Comparison of ENCODE assay signal across 8 cellular contexts in the genomic region with DNA sequence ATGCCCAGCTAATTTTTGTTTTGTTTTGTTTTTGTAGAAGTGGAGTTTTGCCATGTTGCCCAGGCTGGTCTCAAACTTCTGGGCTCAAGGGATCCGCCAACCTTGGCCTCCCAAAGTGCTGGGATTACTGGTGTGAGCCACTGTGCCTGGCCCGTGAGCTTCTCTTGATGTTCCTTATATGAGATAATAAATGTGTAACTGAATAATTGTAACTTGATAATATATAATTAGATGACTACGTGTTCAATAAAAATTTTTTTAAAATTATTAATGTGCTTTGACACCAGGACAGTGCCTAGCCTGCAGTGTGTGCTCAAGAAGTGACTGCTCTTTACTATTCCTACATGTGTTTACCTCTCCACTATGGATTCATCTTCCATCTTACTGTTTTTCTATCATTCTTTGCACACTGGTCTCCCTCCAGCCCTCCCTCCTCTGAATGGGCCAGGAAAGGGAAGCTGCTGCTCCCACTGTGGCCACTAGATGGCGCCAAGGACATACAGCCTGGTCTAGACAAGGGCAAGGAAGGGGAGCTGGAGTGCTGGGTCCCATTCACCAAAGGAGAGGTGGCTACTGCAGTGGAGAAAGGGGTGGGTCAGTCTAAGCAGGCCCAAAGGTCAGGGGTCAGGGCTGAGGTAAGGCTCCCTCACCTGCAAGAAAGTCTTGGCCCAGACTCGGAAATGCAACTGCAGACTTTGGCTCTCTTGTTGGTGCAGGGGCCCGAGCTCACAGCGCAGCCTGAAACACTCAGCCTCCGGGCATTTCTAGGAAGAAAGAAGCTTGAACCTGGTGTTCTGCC. TPM values are rescaled to one million over a fixed set of nuclear protein-coding genes. Genes with fewer than 3 reads are reported as not detected.
DNase-seq lines count a peak whose midpoint lies in the region; ATAC-seq and TF ChIP-seq lines count a peak whose summit lies in the region.

No MANE protein-coding gene starts in this region.

- peak; percentile 74 for ATAC-seq in GM19025 (IDR thresholded peaks at IDR 0.05; ENCODE audit: low read depth, unreplicated experiment)
- ATAC-seq in naive thymus-derived CD8-positive, alpha-beta T cell: peak; percentile 94 to 99
- ATAC-seq in stimulated activated effector memory CD8-positive, alpha-beta T cell treated with anti-CD3 and anti-CD28 coated beads, Interleukin-12 subunit alpha, Interleukin-12 subunit beta, amount 100 ng/mL, for 72 hours: peak; percentile 81

- H3K27me3 Mint-ChIP-seq in naive thymus-derived CD8-positive, alpha-beta T cell: no peaks in the 10 kb centered on the region

- POLR2A ChIA-PET in naive thymus-derived CD8-positive, alpha-beta T cell (lab: Charles Lee): interaction anchor here (1.0 to 5.3 kb wide), 8 partner anchors 9 to 98 kb away, joined by 4 to 99 read pairs (median 5); a partner anchor contains a TSS

- no peak overlapping the region for H3K4me3 Mint-ChIP-seq in naive thymus-derived CD8-positive, alpha-beta T cell
- H3K4me3 Mint-ChIP-seq in stimulated activated effector memory CD8-positive, alpha-beta T cell treated with anti-CD3 and anti-CD28 coated beads, Interleukin-12 subunit alpha, Interleukin-12 subunit beta, amount 100 ng/mL, for 72 hours: no peak overlapping the region

- H3K27ac Mint-ChIP-seq in naive thymus-derived CD8-positive, alpha-beta T cell: peak overlapping the region in 8 of 10 donors; percentile 0 to 74 (median 36)
- H3K27ac Mint-ChIP-seq in stimulated activated effector memory CD8-positive, alpha-beta T cell treated with anti-CD3 and anti-CD28 coated beads, Interleukin-12 subunit alpha, Interleukin-12 subunit beta, amount 100 ng/mL, for 72 hours: peak overlapping the region; percentile 49

- no peaks in the 10 kb centered on the region for H3K9me3 Mint-ChIP-seq in naive thymus-derived CD8-positive, alpha-beta T cell
- H3K9me3 Mint-ChIP-seq in stimulated activated effector memory CD8-positive, alpha-beta T cell treated with anti-CD3 and anti-CD28 coated beads, Interleukin-12 subunit alpha, Interleukin-12 subunit beta, amount 100 ng/mL, for 72 hours: no peaks in the 10 kb centered on the region

- DNase-seq in AG08396 (ENCODE audit: low spot score) (peak; percentile 89), HT1080 (ENCODE audit: low read depth) (peak; percentile 80), OCI-M1 (lab: John Stamatoyannopoulos, UW) (peak; percentile 91), epithelial cell of proximal tubule (ENCODE audit: low read depth) (no peak)
- DNase-seq in activated CD8-positive, alpha-beta memory T cell treated with anti-CD3 and anti-CD28 coated beads, Interleukin-2, amount 50 U/mL, for 4 hours: peak; percentile 90
- DNase-seq in naive thymus-derived CD8-positive, alpha-beta T cell: peak; percentile 77 to 96 (median 87)
- peak; percentile 85 to 94 for DNase-seq in stimulated activated effector memory CD8-positive, alpha-beta T cell treated with anti-CD3 and anti-CD28 coated beads, Interleukin-12 subunit alpha, Interleukin-12 subunit beta, amount 100 ng/mL, for 72 hours (ENCODE audit: low spot score in 2 of 2)

- peaks cover 5 to 10% (median 10%) of the 10 kb centered on the region in 4 donors for H3K4me1 Mint-ChIP-seq in naive thymus-derived CD8-positive, alpha-beta T cell
- H3K4me1 Mint-ChIP-seq in stimulated activated effector memory CD8-positive, alpha-beta T cell treated with anti-CD3 and anti-CD28 coated beads, Interleukin-12 subunit alpha, Interleukin-12 subunit beta, amount 100 ng/mL, for 72 hours: peaks cover 43% of the 10 kb centered on the region

- peak; percentile 100 for TF ChIP-seq CTCF in epithelial cell of proximal tubule (conservative IDR thresholded peaks at IDR 0.05; ENCODE audit: low read depth, low read length)

- peaks cover 9 to 96% (median 27%) of the 10 kb centered on the region in 3 donors for H3K36me3 Mint-ChIP-seq in naive thymus-derived CD8-positive, alpha-beta T cell
- peaks cover 100% of the 10 kb centered on the region for H3K36me3 Mint-ChIP-seq in stimulated activated effector memory CD8-positive, alpha-beta T cell treated with anti-CD3 and anti-CD28 coated beads, Interleukin-12 subunit alpha, Interleukin-12 subunit beta, amount 100 ng/mL, for 72 hours

- no peak overlapping the region for H3K4me3 ChIP-seq in epithelial cell of proximal tubule (ENCODE audit: low read depth, low read length)

RNA-seq across cellular contexts. Expression of a gene that starts 14.7 kb away (rescaled TPM):
- 4.0 and 5.4 TPM in 2 replicates for total RNA-seq in HT1080 (2014; rRNA removed; shearing (Covaris generic))
- polyA plus RNA-seq in HT1080 (2015; cell fraction: cytosol; rRNA removed): 15.3 and 17.6 TPM in 2 replicates
- 6.4 and 7.9 TPM in 2 replicates for polyA plus RNA-seq in HT1080 (2015; cell fraction: nucleus; rRNA removed)
- total RNA-seq in epithelial cell of proximal tubule: 3.9 and 4.3 TPM in 2 replicates
- 1 to 10 TPM; 1.7 to 3.2 TPM for total RNA-seq in naive thymus-derived CD8-positive, alpha-beta T cell
- polyA plus RNA-seq in naive thymus-derived CD8-positive, alpha-beta T cell: under 1 TPM in 1 of 3 donors, not detected in 2; 0.42 TPM

RNA-seq across cellular contexts. Expression of a gene that starts 19.9 kb away (rescaled TPM):
- 150 and 163 TPM in 2 replicates for total RNA-seq in HT1080 (2014; rRNA removed; shearing (Covaris generic))
- polyA plus RNA-seq in HT1080 (2015; cell fraction: cytosol; rRNA removed): 230 and 231 TPM in 2 replicates
- polyA plus RNA-seq in HT1080 (2015; cell fraction: nucleus; rRNA removed): 490 and 542 TPM in 2 replicates
- total RNA-seq in epithelial cell of proximal tubule: 84.4 and 116 TPM in 2 replicates
- 100 to 1,000 TPM; 126 to 127 TPM for total RNA-seq in naive thymus-derived CD8-positive, alpha-beta T cell
- 10 to 100 TPM; 13.4 to 44.5 (median 19.7) TPM for polyA plus RNA-seq in naive thymus-derived CD8-positive, alpha-beta T cell

RNA-seq across cellular contexts. Expression of a gene that starts 34.9 kb away (rescaled TPM):
- not detected in 2 replicates for total RNA-seq in HT1080 (2014; rRNA removed; shearing (Covaris generic))
- 0.06 and 0.08 TPM in 2 replicates for polyA plus RNA-seq in HT1080 (2015; cell fraction: cytosol; rRNA removed)
- 0.07 and 0.26 TPM in 2 replicates for polyA plus RNA-seq in HT1080 (2015; cell fraction: nucleus; rRNA removed)
- not detected in 2 replicates for total RNA-seq in epithelial cell of proximal tubule
- total RNA-seq in naive thymus-derived CD8-positive, alpha-beta T cell: not detected
- not detected for polyA plus RNA-seq in naive thymus-derived CD8-positive, alpha-beta T cell
